In genomic region chr1:57987507-57987906, GRCh38 we compare ENCODE assay signal across 29 cellular contexts.
"Had no signal": no experiment of that assay in that cellular context is flagged by ENCODE, and none has a peak within 500 bp of the region (broad histone marks: within the 10 kb centered on the region; RNA-seq: fewer than 3 reads in every experiment).

No MANE protein-coding gene starts in this region.

- DNase-seq: activated B cell treated with CpG ODN at 0.5 μM for 24 hours; activated CD4-positive, alpha-beta memory T cell treated with anti-CD3 and anti-CD28 coated beads for 36 hours; activated CD4-positive, alpha-beta T cell treated with anti-CD3 and anti-CD28 coated beads for 1 hour; activated CD4-positive, alpha-beta T cell treated with anti-CD3 and anti-CD28 coated beads, Interleukin-2, amount 10 ng/mL, durations not matched to agents 7 days and 5 days; activated CD8-positive, alpha-beta memory T cell treated with anti-CD3 and anti-CD28 coated beads for 24 hours; activated effector memory CD4-positive, alpha-beta T cell treated with anti-CD3 and anti-CD28 coated beads, Interleukin-2, amount 50 U/mL, for 16 hours; activated naive CD4-positive, alpha-beta T cell treated with Interleukin-2 at 50 U/mL for 16 hours; activated naive CD8-positive, alpha-beta T cell treated with anti-CD3 and anti-CD28 coated beads, Interleukin-2, amount 50 U/mL, for 24 hours; activated T-cell treated with anti-CD3 and anti-CD28 coated beads, Interleukin-2, amount 50 U/mL, for 4 hours; amniotic stem cell; body of pancreas; Kasumi-1; KBM-7; NCI-H1105 treated with DMSO at 0.1 percent for 48 hours; NCI-H1436 treated with DMSO at 0.1 percent for 48 hours; NCI-H187; NCI-H2081; NCI-H2171; NCI-H2227 treated with DMSO at 0.1 percent for 48 hours; NCI-H526; NCI-H774; NK-92 treated with Interleukin-12 subunit alpha and Interleukin-12 subunit beta, amount 100 ng/mL, for 24 hours; PC-3; SHP77 treated with DMSO at 0.1 percent for 48 hours; T-helper 17 cell; T-helper 9 cell had no signal

- H3K4me3 Mint-ChIP-seq: activated B cell treated with CpG ODN at 0.5 μM for 24 hours; activated CD4-positive, alpha-beta memory T cell treated with anti-CD3 and anti-CD28 coated beads for 36 hours; activated CD4-positive, alpha-beta T cell treated with anti-CD3 and anti-CD28 coated beads, Interleukin-2, amount 10 ng/mL, durations not matched to agents 7 days and 5 days; activated naive CD8-positive, alpha-beta T cell treated with anti-CD3 and anti-CD28 coated beads, Interleukin-2, amount 50 U/mL, for 24 hours; activated T-cell treated with anti-CD3 and anti-CD28 coated beads, Interleukin-2, amount 50 U/mL, for 4 hours; central memory CD8-positive, alpha-beta T cell; T-helper 17 cell had no signal

- H3K4me1 ChIP-seq: ascending aorta, body of pancreas had no signal

- H3K36me3 ChIP-seq: ascending aorta had no signal

- H3K27me3 Mint-ChIP-seq: activated CD4-positive, alpha-beta memory T cell treated with anti-CD3 and anti-CD28 coated beads for 36 hours; activated naive CD8-positive, alpha-beta T cell treated with anti-CD3 and anti-CD28 coated beads, Interleukin-2, amount 50 U/mL, for 24 hours had no signal

- H3K27me3 ChIP-seq: ascending aorta, body of pancreas had no signal

- H3K27ac ChIP-seq: ascending aorta, body of pancreas had no signal

- H3K36me3 Mint-ChIP-seq: activated CD4-positive, alpha-beta memory T cell treated with anti-CD3 and anti-CD28 coated beads for 36 hours; activated naive CD4-positive, alpha-beta T cell treated with anti-CD3 and anti-CD28 coated beads, Interleukin-2, amount 50 U/mL, for 72 hours had no signal

- H3K4me1 Mint-ChIP-seq: central memory CD8-positive, alpha-beta T cell had no signal

- H3K9me3 ChIP-seq: ascending aorta, body of pancreas had no signal

- H3K27ac Mint-ChIP-seq: activated B cell treated with CpG ODN at 0.5 μM for 24 hours; activated CD4-positive, alpha-beta memory T cell treated with anti-CD3 and anti-CD28 coated beads for 36 hours; activated CD4-positive, alpha-beta T cell treated with anti-CD3 and anti-CD28 coated beads, Interleukin-2, amount 10 ng/mL, durations not matched to agents 7 days and 5 days; activated naive CD4-positive, alpha-beta T cell treated with anti-CD3 and anti-CD28 coated beads, Interleukin-2, amount 50 U/mL, for 72 hours; activated naive CD8-positive, alpha-beta T cell treated with anti-CD3 and anti-CD28 coated beads, Interleukin-2, amount 50 U/mL, for 24 hours; T-helper 17 cell had no signal

- H3K4me3 ChIP-seq: ascending aorta, body of pancreas had no signal

- H3K9me3 Mint-ChIP-seq: activated B cell treated with CpG ODN at 0.5 μM for 24 hours; activated CD4-positive, alpha-beta memory T cell treated with anti-CD3 and anti-CD28 coated beads for 36 hours; activated CD4-positive, alpha-beta T cell treated with anti-CD3 and anti-CD28 coated beads, Interleukin-2, amount 10 ng/mL, durations not matched to agents 7 days and 5 days; activated naive CD4-positive, alpha-beta T cell treated with anti-CD3 and anti-CD28 coated beads, Interleukin-2, amount 50 U/mL, for 72 hours; activated naive CD8-positive, alpha-beta T cell treated with anti-CD3 and anti-CD28 coated beads, Interleukin-2, amount 50 U/mL, for 24 hours; activated T-cell treated with anti-CD3 and anti-CD28 coated beads, Interleukin-2, amount 50 U/mL, for 4 hours; central memory CD8-positive, alpha-beta T cell had no signal
